ENCODE assay signal across 9 cellular contexts in the genomic region with DNA sequence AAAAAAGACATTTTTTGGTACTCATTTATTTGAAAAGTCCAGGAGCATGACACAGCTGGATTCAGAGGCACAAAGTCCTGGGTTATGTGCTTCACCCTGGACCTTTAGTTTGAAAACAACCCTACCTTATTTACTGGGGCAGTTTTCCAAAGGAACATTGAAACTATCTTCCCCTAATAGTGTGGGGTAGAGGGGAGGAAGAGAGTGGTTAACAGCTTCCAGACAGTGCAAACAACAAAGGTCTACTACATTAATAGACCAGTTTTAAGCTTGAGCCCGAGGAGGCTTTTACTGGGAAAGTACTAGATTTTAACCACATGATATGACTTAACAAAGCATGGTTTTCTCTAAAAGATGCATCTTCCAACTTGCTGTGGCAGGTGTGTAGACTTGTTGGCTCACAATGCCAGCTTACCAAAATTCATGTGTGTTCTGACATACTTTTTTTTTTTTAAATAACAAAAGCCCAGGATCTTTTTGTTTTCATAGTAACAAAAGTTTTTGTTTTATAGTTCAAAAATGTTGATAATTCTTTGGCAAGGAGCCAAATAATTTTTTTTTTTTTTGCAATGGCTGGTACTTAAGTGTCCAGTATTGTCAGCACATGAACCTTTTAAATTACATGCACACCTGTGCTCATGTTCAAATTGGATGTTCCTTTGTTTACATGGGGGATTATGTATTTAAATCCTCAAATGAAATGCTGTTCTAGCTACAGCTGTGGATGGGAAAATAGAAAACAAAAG. TPM values are rescaled to one million over a fixed set of nuclear protein-coding genes. Genes with fewer than 3 reads are reported as not detected.
DNase-seq lines count a peak whose midpoint lies in the region; ATAC-seq and TF ChIP-seq lines count a peak whose summit lies in the region.
"Had no signal": no experiment of that assay in that cellular context is flagged by ENCODE, and none has a peak within 500 bp of the region (broad histone marks: within the 10 kb centered on the region; RNA-seq: fewer than 3 reads in every experiment).

No MANE protein-coding gene starts in this region.

- H3K9me3 Mint-ChIP-seq in Calu3 (ENCODE audit: low read depth, unreplicated experiment) (no peaks in the 10 kb centered on the region), neural crest cell (no peaks in the 10 kb centered on the region)

- no peak for TF ChIP-seq CTCF in Calu3 (IDR thresholded peaks at IDR 0.05; ENCODE audit: unreplicated experiment)
- no peak for TF ChIP-seq CTCF in neural crest cell (conservative IDR thresholded peaks at IDR 0.05)

- peaks cover 42% of the 10 kb centered on the region for H3K36me3 Mint-ChIP-seq in Calu3 (ENCODE audit: insufficient read depth, unreplicated experiment)
- peaks cover 5% of the 10 kb centered on the region for H3K36me3 Mint-ChIP-seq in neural crest cell (ENCODE audit: low read depth)

- peak overlapping the region; percentile 84 for H3K4me3 Mint-ChIP-seq in Calu3 (ENCODE audit: low read depth, unreplicated experiment)
- peak overlapping the region; percentile 93 for H3K4me3 Mint-ChIP-seq in neural crest cell

- no TSS peak for BruUV-seq in Calu3 (replicated peaks; lab: Mats Ljungman, UMichigan)

- ATAC-seq in GM21576 (IDR thresholded peaks at IDR 0.05; ENCODE audit: unreplicated experiment) (no peak), GM18520 (IDR thresholded peaks at IDR 0.05; ENCODE audit: unreplicated experiment) (no peak)

- intact Hi-C loops in Calu3 (cut with micrococcal nuclease; ENCODE audit: unreplicated experiment) = no loop called here

- H3K27ac Mint-ChIP-seq in Calu3 (ENCODE audit: unreplicated experiment) (no peak overlapping the region), neural crest cell (ENCODE audit: unreplicated experiment) (no peak overlapping the region)

- CTCF ChIA-PET in Calu3 (lab: Charles Lee) = no interaction called here

- peak overlapping the region; percentile 94 for H3K27ac ChIP-seq in cingulate gyrus (ENCODE audit: low read depth, low read length)

- H3K27me3 Mint-ChIP-seq in Calu3 (ENCODE audit: unreplicated experiment) (no peaks in the 10 kb centered on the region), neural crest cell (ENCODE audit: low read depth) (peaks cover 11% of the 10 kb centered on the region)

- no peak for DNase-seq in Calu3
- peak; percentile 72 for DNase-seq in NCI-H146 (lab: John Stamatoyannopoulos, UW)
- DNase-seq in neural crest cell (ENCODE audit: low read depth, low spot score) = no peak
- DNase-seq in NCI-H2029 treated with DMSO at 0.1 percent for 48 hours (lab: John Stamatoyannopoulos, UW) = no peak
- no peak for DNase-seq in UCSD-AML1 (lab: John Stamatoyannopoulos, UW; ENCODE audit: unreplicated experiment)
- DNase-seq: pancreas had no signal

- peaks cover 37% of the 10 kb centered on the region for H3K4me1 Mint-ChIP-seq in Calu3 (ENCODE audit: low read depth, unreplicated experiment)
- H3K4me1 Mint-ChIP-seq in neural crest cell = peaks cover 29% of the 10 kb centered on the region

RNA-seq across cellular contexts. Expression of a gene that starts 1.8 kb away (rescaled TPM):
- 59.2 and 61.5 TPM in 2 replicates for total RNA-seq in Calu3 (2022)
- total RNA-seq in neural crest cell = 85.9 and 86.8 TPM in 2 replicates

RNA-seq across cellular contexts. Expression of a gene that starts 12.5 kb away (rescaled TPM):
- total RNA-seq in Calu3 (2022) (25.7 and 26.7 TPM in 2 replicates), neural crest cell (0.27 and 0.58 TPM in 2 replicates)

RNA-seq across cellular contexts. Expression of a gene that starts 24.3 kb away (rescaled TPM):
- total RNA-seq in Calu3 (2022) (0.94 and 1.1 TPM in 2 replicates), neural crest cell (0.63 and 0.71 TPM in 2 replicates)

Comparison
In these comparisons a context has a peak if more than half of its experiments do, and no peak if none do; other contexts are left out.
1. RNA of a gene that starts 12.5 kb away (total RNA-seq): 25.7 to 26.7 TPM in Calu3; 0.27 to 0.58 TPM in neural crest cell; every median in the first group is over 10 times any median in the second.